ENCODE assay signal across 8 cellular contexts in genomic region chr7:2354173-2355078, GRCh38. TPM values are rescaled to one million over a fixed set of nuclear protein-coding genes. Genes with fewer than 3 reads are reported as not detected.
DNase-seq lines count a peak whose midpoint lies in the region; ATAC-seq and TF ChIP-seq lines count a peak whose summit lies in the region.

Gene EIF3B, plus strand, starts transcription at chr7:2354827. Its CDS starts 95 bp downstream, at chr7:2354922.

- peaks cover 0 to 4% (median 0%) of the 10 kb centered on the region in 7 donors for H3K9me3 Mint-ChIP-seq in CD14-positive monocyte
- no peaks in the 10 kb centered on the region for H3K9me3 Mint-ChIP-seq in dendritic cell treated with granulocyte-macrophage colony-stimulating factor and Interleukin-4, amounts not matched to agents 40 ng/mL and 50 ng/mL, for 4 days

- H3K4me1 Mint-ChIP-seq in CD14-positive monocyte, result peaks cover 30% of the 10 kb centered on the region
- peaks cover 28% of the 10 kb centered on the region for H3K4me1 Mint-ChIP-seq in dendritic cell treated with granulocyte-macrophage colony-stimulating factor and Interleukin-4, amounts not matched to agents 40 ng/mL and 50 ng/mL, for 4 days (ENCODE audit: low read depth)

- H3K27me3 Mint-ChIP-seq in CD14-positive monocyte (ENCODE audit: low read depth in 3 of 3), result peaks cover 0 to 2% (median 1%) of the 10 kb centered on the region in 3 donors
- no peaks in the 10 kb centered on the region for H3K27me3 Mint-ChIP-seq in dendritic cell treated with granulocyte-macrophage colony-stimulating factor and Interleukin-4, amounts not matched to agents 40 ng/mL and 50 ng/mL, for 4 days

- peak; percentile 82 for ATAC-seq in GM19395 (IDR thresholded peaks at IDR 0.05; ENCODE audit: unreplicated experiment)
- peak; percentile 49 for ATAC-seq in HG03558 (IDR thresholded peaks at IDR 0.05; ENCODE audit: extremely low read depth, unreplicated experiment)
- ATAC-seq in left lobe of liver, result peak; percentile 89

- H3K36me3 Mint-ChIP-seq in CD14-positive monocyte, result peaks cover 5 to 15% of the 10 kb centered on the region in 2 donors
- H3K36me3 Mint-ChIP-seq in dendritic cell treated with granulocyte-macrophage colony-stimulating factor and Interleukin-4, amounts not matched to agents 40 ng/mL and 50 ng/mL, for 4 days (ENCODE audit: low read depth), result peaks cover 42% of the 10 kb centered on the region

- peak; percentile 91 for DNase-seq in CD14-positive monocyte (ENCODE audit: low spot score)
- DNase-seq in NCI-H748 (lab: John Stamatoyannopoulos, UW; ENCODE audit: unreplicated experiment), result peak; percentile 94
- peak; percentile 87 for DNase-seq in activated CD4-positive, alpha-beta T cell treated with anti-CD3 and anti-CD28 coated beads, Interleukin-2, amount 50 U/mL, for 1 hour
- DNase-seq in left lobe of liver (ENCODE audit: low spot score), result peak; percentile 89
- DNase-seq in stimulated activated CD4-positive, alpha-beta T cell treated with anti-CD3 and anti-CD28 coated beads, Interleukin-2, amount 100 ng/mL, for 24 hours, result peak; percentile 85 to 89

- TF ChIP-seq CTCF in CD14-positive monocyte (IDR thresholded peaks at IDR 0.05), result no peak

- peak within 1 kb of the TSS; percentile 96 to 100 (median 99) for H3K27ac Mint-ChIP-seq in CD14-positive monocyte
- peak within 1 kb of the TSS; percentile 100 for H3K27ac Mint-ChIP-seq in dendritic cell treated with granulocyte-macrophage colony-stimulating factor and Interleukin-4, amounts not matched to agents 40 ng/mL and 50 ng/mL, for 4 days

- intact Hi-C loops in CD14-positive monocyte (cut with micrococcal nuclease), result loop anchor here (2.0 to 10.0 kb wide), 4 partner anchors 40 to 780 kb away; partner anchors contain the start of genes CHST12 (in 1 of the 2), PSMG3 (in 1 of the 2) and SNX8 (in 1 of the 2)
- intact Hi-C loops in dendritic cell treated with granulocyte-macrophage colony-stimulating factor and Interleukin-4, amounts not matched to agents 40 ng/mL and 50 ng/mL, for 4 days (cut with micrococcal nuclease), result loop anchor here (5.0 to 10.0 kb wide), 3 partner anchors 50 to 690 kb away; partner anchors contain the start of genes CHST12 and MAD1L1

- peak within 1 kb of the TSS; percentile 86 to 90 for H3K4me3 Mint-ChIP-seq in CD14-positive monocyte
- peak within 1 kb of the TSS; percentile 87 for H3K4me3 Mint-ChIP-seq in dendritic cell treated with granulocyte-macrophage colony-stimulating factor and Interleukin-4, amounts not matched to agents 40 ng/mL and 50 ng/mL, for 4 days

RNA-seq across cellular contexts. Expression of gene EIF3B, which starts in this region (rescaled TPM):
- polyA plus RNA-seq in CD14-positive monocyte, result 10 to 100 TPM; 46.0 to 69.2 TPM
- 62.6 TPM for total RNA-seq in left lobe of liver

Comparison
In these comparisons a context has a peak if more than half of its experiments do, and no peak if none do; other contexts are left out.
1. Peak in every context shown above with its lines: DNase-seq and ATAC-seq.